In the genomic region with DNA sequence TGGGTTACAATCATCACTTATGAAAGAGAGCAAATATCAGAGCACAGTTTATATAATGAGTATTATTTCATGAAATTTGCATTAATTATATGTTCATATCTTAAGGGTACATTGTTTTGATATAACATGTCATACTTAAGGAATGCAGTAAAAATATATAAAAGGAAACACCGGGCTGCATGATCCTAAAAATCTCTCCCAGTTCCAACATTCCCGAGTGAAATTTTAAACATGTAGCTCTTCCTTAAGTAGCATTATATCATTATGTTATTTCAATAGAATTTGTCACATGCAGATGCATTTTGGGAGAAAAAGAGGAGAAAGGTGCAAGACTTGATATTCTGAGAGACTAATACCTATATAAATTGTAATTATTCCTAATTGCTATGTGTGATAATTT, we compare ENCODE assay signal across 38 cellular contexts.
"Had no signal": no experiment of that assay in that cellular context is flagged by ENCODE, and none has a peak within 500 bp of the region (broad histone marks: within the 10 kb centered on the region; RNA-seq: fewer than 3 reads in every experiment).

No MANE protein-coding gene starts in this region.

- H3K4me3 ChIP-seq: colonic mucosa, esophagus squamous epithelium, heart left ventricle had no signal

- H3K27me3 ChIP-seq: brain microvascular endothelial cell, colonic mucosa, esophagus squamous epithelium, heart left ventricle had no signal

- H3K9me3 ChIP-seq: colonic mucosa, esophagus squamous epithelium, heart left ventricle had no signal

- DNase-seq: activated B cell treated with CpG ODN at 0.5 μM for 24 hours; activated CD4-positive, alpha-beta T cell treated with anti-CD3 and anti-CD28 coated beads for 48 hours; activated CD4-positive, alpha-beta T cell treated with anti-CD3 and anti-CD28 coated beads, Interleukin-2, amount 50 U/mL, for 1 hour; activated CD4-positive, alpha-beta T cell treated with anti-CD3 and anti-CD28 coated beads, Interleukin-2, amount 50 U/mL, for 48 hours; activated CD8-positive, alpha-beta memory T cell treated with anti-CD3 and anti-CD28 coated beads, Interleukin-2, amount 10 ng/mL, durations not matched to agents 7 days and 5 days; activated CD8-positive, alpha-beta memory T cell treated with anti-CD3 and anti-CD28 coated beads, Interleukin-2, amount 50 U/mL, for 4 hours; activated CD8-positive, alpha-beta T cell treated with anti-CD3 and anti-CD28 coated beads, Interleukin-2, amount 10 ng/mL, durations not matched to agents 7 days and 5 days; activated effector memory CD4-positive, alpha-beta T cell treated with anti-CD3 and anti-CD28 coated beads, Interleukin-2, amount 50 U/mL, for 16 hours; activated naive CD4-positive, alpha-beta T cell; activated naive CD4-positive, alpha-beta T cell treated with anti-CD3 and anti-CD28 coated beads, Interleukin-2, amount 10 ng/mL, durations not matched to agents 7 days and 5 days; activated naive CD8-positive, alpha-beta T cell treated with anti-CD3 and anti-CD28 coated beads, Interleukin-2, amount 10 ng/mL, durations not matched to agents 7 days and 5 days; activated T-cell treated with anti-CD3 and anti-CD28 coated beads, Interleukin-2, amount 50 U/mL, for 1 hour; activated T-cell treated with anti-CD3 and anti-CD28 coated beads, Interleukin-2, amount 50 U/mL, for 48 hours; anterior cingulate cortex; brain microvascular endothelial cell; caudate nucleus; colonic mucosa; effector CD4-positive, alpha-beta T cell; effector memory CD8-positive, alpha-beta T cell; esophagus squamous epithelium; foreskin fibroblast; glutamatergic neuron; heart left ventricle; SW 1271; T-cell; T-helper 17 cell; T1000; WERI-Rb-1 had no signal

- H3K27ac ChIP-seq: brain microvascular endothelial cell, colonic mucosa, epithelial cell of prostate, esophagus squamous epithelium, heart left ventricle, WERI-Rb-1 had no signal

- FAIRE-seq: astrocyte, bronchial epithelial cell, frontal cortex had no signal

- ATAC-seq: activated CD4-positive, CD25-positive, alpha-beta regulatory T cell treated with anti-CD3 and anti-CD28 coated beads, Interleukin-2, amount 50 U/mL, for 24 hours; activated CD8-positive, alpha-beta memory T cell treated with anti-CD3 and anti-CD28 coated beads, Interleukin-2, amount 10 ng/mL, durations not matched to agents 7 days and 5 days; activated CD8-positive, alpha-beta T cell treated with anti-CD3 and anti-CD28 coated beads, Interleukin-2, amount 10 ng/mL, durations not matched to agents 7 days and 5 days; activated naive CD4-positive, alpha-beta T cell treated with anti-CD3 and anti-CD28 coated beads, Interleukin-2, amount 50 U/mL, for 72 hours; effector memory CD8-positive, alpha-beta T cell; heart left ventricle; T-cell; T-helper 17 cell had no signal

- H3K4me1 Mint-ChIP-seq: activated B cell treated with CpG ODN at 0.5 μM for 24 hours; activated CD8-positive, alpha-beta memory T cell treated with anti-CD3 and anti-CD28 coated beads, Interleukin-2, amount 10 ng/mL, durations not matched to agents 7 days and 5 days; activated naive CD4-positive, alpha-beta T cell treated with anti-CD3 and anti-CD28 coated beads, Interleukin-2, amount 10 ng/mL, durations not matched to agents 7 days and 5 days; activated naive CD8-positive, alpha-beta T cell treated with anti-CD3 and anti-CD28 coated beads, Interleukin-2, amount 10 ng/mL, durations not matched to agents 7 days and 5 days; T-cell; T-helper 17 cell had no signal

- H3K27me3 Mint-ChIP-seq: activated B cell treated with CpG ODN at 0.5 μM for 24 hours; activated CD8-positive, alpha-beta memory T cell treated with anti-CD3 and anti-CD28 coated beads, Interleukin-2, amount 10 ng/mL, durations not matched to agents 7 days and 5 days; activated naive CD4-positive, alpha-beta T cell treated with anti-CD3 and anti-CD28 coated beads, Interleukin-2, amount 10 ng/mL, durations not matched to agents 7 days and 5 days; activated naive CD8-positive, alpha-beta T cell treated with anti-CD3 and anti-CD28 coated beads, Interleukin-2, amount 10 ng/mL, durations not matched to agents 7 days and 5 days; dendritic cell treated with granulocyte-macrophage colony-stimulating factor and Interleukin-4, amounts not matched to agents 40 ng/mL and 50 ng/mL, for 4 days; effector memory CD8-positive, alpha-beta T cell; T-cell; T-helper 17 cell had no signal

- H3K36me3 ChIP-seq: brain microvascular endothelial cell, colonic mucosa, esophagus squamous epithelium, heart left ventricle, WERI-Rb-1 had no signal

- H3K4me3 Mint-ChIP-seq: activated B cell treated with CpG ODN at 0.5 μM for 24 hours; activated CD8-positive, alpha-beta memory T cell treated with anti-CD3 and anti-CD28 coated beads, Interleukin-2, amount 10 ng/mL, durations not matched to agents 7 days and 5 days; activated CD8-positive, alpha-beta T cell treated with anti-CD3 and anti-CD28 coated beads, Interleukin-2, amount 10 ng/mL, durations not matched to agents 7 days and 5 days; activated naive CD4-positive, alpha-beta T cell treated with anti-CD3 and anti-CD28 coated beads, Interleukin-2, amount 10 ng/mL, durations not matched to agents 7 days and 5 days; activated naive CD8-positive, alpha-beta T cell treated with anti-CD3 and anti-CD28 coated beads, Interleukin-2, amount 10 ng/mL, durations not matched to agents 7 days and 5 days; activated T-helper 1 cell treated with anti-CD3 and anti-CD28 coated beads, Interleukin-12 subunit alpha, Interleukin-12 subunit beta, Interleukin-2, Interleukin-4 antibody, amounts not matched to agents 30 ng/mL and 10 ng/mL and 1 ng/mL, durations not matched to agents 14 hours and 24 hours and 36 hours; dendritic cell treated with granulocyte-macrophage colony-stimulating factor and Interleukin-4, amounts not matched to agents 40 ng/mL and 50 ng/mL, for 4 days; effector memory CD8-positive, alpha-beta T cell; T-cell; T-helper 17 cell; T-helper 2 cell treated with Interferon-gamma antibody and Interleukin-4, amounts not matched to agents 5 μg/mL and 100 μg/mL, for 36 hours had no signal

- H3K4me1 ChIP-seq: colonic mucosa had no signal

- H3K36me3 Mint-ChIP-seq: activated CD8-positive, alpha-beta memory T cell treated with anti-CD3 and anti-CD28 coated beads, Interleukin-2, amount 10 ng/mL, durations not matched to agents 7 days and 5 days; activated naive CD4-positive, alpha-beta T cell treated with anti-CD3 and anti-CD28 coated beads, Interleukin-2, amount 10 ng/mL, durations not matched to agents 7 days and 5 days; activated naive CD4-positive, alpha-beta T cell treated with anti-CD3 and anti-CD28 coated beads, Interleukin-2, amount 50 U/mL, for 72 hours; activated naive CD8-positive, alpha-beta T cell treated with anti-CD3 and anti-CD28 coated beads, Interleukin-2, amount 10 ng/mL, durations not matched to agents 7 days and 5 days; T-cell had no signal

- H3K9me3 Mint-ChIP-seq: activated B cell treated with CpG ODN at 0.5 μM for 24 hours; activated naive CD4-positive, alpha-beta T cell treated with anti-CD3 and anti-CD28 coated beads, Interleukin-2, amount 10 ng/mL, durations not matched to agents 7 days and 5 days; activated naive CD4-positive, alpha-beta T cell treated with anti-CD3 and anti-CD28 coated beads, Interleukin-2, amount 50 U/mL, for 72 hours; activated naive CD8-positive, alpha-beta T cell treated with anti-CD3 and anti-CD28 coated beads, Interleukin-2, amount 10 ng/mL, durations not matched to agents 7 days and 5 days; activated T-helper 1 cell treated with anti-CD3 and anti-CD28 coated beads, Interleukin-12 subunit alpha, Interleukin-12 subunit beta, Interleukin-2, Interleukin-4 antibody, amounts not matched to agents 30 ng/mL and 10 ng/mL and 1 ng/mL, durations not matched to agents 14 hours and 24 hours and 36 hours; activated T-helper 2 cell treated with anti-CD3 and anti-CD28 coated beads, Interferon-gamma antibody, Interleukin-2, Interleukin-4, amounts not matched to agents 10 μg/mL and 5 μg/mL and 100 μg/mL, durations not matched to agents 14 hours and 24 hours and 36 hours; T-helper 2 cell treated with Interferon-gamma antibody and Interleukin-4, amounts not matched to agents 5 μg/mL and 100 μg/mL, for 36 hours had no signal

- H3K27ac Mint-ChIP-seq: activated B cell treated with CpG ODN at 0.5 μM for 24 hours; activated CD8-positive, alpha-beta memory T cell treated with anti-CD3 and anti-CD28 coated beads, Interleukin-2, amount 10 ng/mL, durations not matched to agents 7 days and 5 days; activated CD8-positive, alpha-beta T cell treated with anti-CD3 and anti-CD28 coated beads, Interleukin-2, amount 10 ng/mL, durations not matched to agents 7 days and 5 days; activated naive CD4-positive, alpha-beta T cell treated with anti-CD3 and anti-CD28 coated beads, Interleukin-2, amount 10 ng/mL, durations not matched to agents 7 days and 5 days; activated naive CD4-positive, alpha-beta T cell treated with anti-CD3 and anti-CD28 coated beads, Interleukin-2, amount 50 U/mL, for 72 hours; activated naive CD8-positive, alpha-beta T cell treated with anti-CD3 and anti-CD28 coated beads, Interleukin-2, amount 10 ng/mL, durations not matched to agents 7 days and 5 days; activated T-helper 1 cell treated with anti-CD3 and anti-CD28 coated beads, Interleukin-12 subunit alpha, Interleukin-12 subunit beta, Interleukin-2, Interleukin-4 antibody, amounts not matched to agents 30 ng/mL and 10 ng/mL and 1 ng/mL, durations not matched to agents 14 hours and 24 hours and 36 hours; activated T-helper 2 cell treated with anti-CD3 and anti-CD28 coated beads, Interferon-gamma antibody, Interleukin-2, Interleukin-4, amounts not matched to agents 10 μg/mL and 5 μg/mL and 100 μg/mL, durations not matched to agents 14 hours and 24 hours and 36 hours; dendritic cell treated with granulocyte-macrophage colony-stimulating factor and Interleukin-4, amounts not matched to agents 40 ng/mL and 50 ng/mL, for 4 days; effector memory CD8-positive, alpha-beta T cell; T-cell; T-helper 17 cell; T-helper 2 cell treated with Interferon-gamma antibody and Interleukin-4, amounts not matched to agents 5 μg/mL and 100 μg/mL, for 36 hours had no signal
